In the genomic region with DNA sequence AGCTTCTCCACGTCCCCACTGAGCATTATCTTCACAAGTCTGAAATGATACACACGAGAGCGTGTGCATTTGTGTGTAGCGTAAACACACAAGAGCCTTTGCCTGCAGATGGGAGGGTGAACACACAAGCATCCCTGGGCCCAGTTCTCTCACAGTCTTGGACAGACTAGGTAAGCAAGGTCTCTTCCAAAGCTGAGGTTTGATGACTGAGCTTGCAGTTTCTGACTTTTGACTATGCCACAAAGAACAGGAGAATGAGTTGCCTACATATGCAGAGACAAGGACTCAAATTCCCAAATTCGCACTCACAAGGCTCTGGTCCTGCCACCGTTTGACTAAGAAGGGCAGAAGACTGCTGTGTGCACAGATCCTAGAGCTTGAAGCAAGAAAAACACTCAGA, we compare ENCODE assay signal across 1 cellular context.
TF ChIP-seq lines count a peak whose summit lies in the region.

No MANE protein-coding gene starts in this region.

TF ChIP-seq in K562, 482 proteins besides CTCF, POLR2A, EP300 and RAD21 (continued from another document):
- TF ChIP-seq, protein P1, sequence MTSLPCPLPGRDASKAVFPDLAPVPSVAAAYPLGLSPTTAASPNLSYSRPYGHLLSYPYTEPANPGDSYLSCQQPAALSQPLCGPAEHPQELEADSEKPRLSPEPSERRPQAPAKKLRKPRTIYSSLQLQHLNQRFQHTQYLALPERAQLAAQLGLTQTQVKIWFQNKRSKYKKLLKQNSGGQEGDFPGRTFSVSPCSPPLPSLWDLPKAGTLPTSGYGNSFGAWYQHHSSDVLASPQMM (CRISPR knock-in tag; IDR thresholded peaks at IDR 0.05) = no peak
- no peak for TF ChIP-seq THRAP3 (IDR thresholded peaks at IDR 0.05; ENCODE audit: borderline replicate concordance)
TF ChIP-seq in K562: peak in this region for 0.
